ENCODE assay signal across 8 cellular contexts in the genomic region with DNA sequence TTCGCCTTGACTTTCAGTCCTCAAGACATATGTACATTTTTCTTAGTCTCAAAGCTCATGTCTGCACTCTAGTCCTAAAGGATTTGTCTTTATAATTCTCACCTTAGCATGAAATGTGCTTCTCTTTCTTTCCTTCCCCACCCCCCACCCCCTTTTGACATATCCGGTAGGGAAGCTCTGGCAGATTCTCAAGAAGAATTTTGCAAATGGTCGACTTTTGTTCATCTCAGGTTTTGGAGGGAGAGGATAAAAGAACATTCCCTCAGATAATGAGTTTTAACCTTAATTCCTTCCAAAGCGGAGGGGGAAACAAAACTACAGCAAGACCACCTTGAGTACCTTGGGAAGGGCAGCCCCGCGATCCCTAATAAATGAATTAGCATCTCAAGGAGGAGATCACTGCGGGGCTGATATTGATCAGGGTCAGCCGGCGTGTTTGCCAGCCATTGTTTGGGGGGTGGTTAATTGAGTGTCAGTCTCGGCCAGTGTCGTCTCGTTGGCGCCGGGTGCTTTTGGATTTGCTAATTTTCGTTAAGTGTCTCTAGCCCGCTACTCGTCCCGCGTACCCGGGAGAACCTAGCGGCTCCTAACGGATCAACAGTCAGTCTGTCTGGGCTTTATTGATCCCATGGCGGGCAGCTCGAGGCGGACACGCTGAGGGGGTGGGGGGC. TPM values are rescaled to one million over a fixed set of nuclear protein-coding genes. Genes with fewer than 3 reads are reported as not detected.
A peak's percentile ranks its signal among the peaks of the same experiment; 100 is the strongest.
DNase-seq lines count a peak whose midpoint lies in the region; ATAC-seq, FAIRE-seq and TF ChIP-seq lines count a peak whose summit lies in the region.

No MANE protein-coding gene starts in this region.

- no peaks in the 10 kb centered on the region for H3K4me1 ChIP-seq in ES-I3 (ENCODE audit: insufficient read depth, low read length)
- H3K4me1 ChIP-seq in GM12878 (ENCODE audit: control insufficient read depth, insufficient read depth, low read length) = no peaks in the 10 kb centered on the region; the same call in 1 of the 2 replicates

- H3K27ac ChIP-seq in GM12878 (ENCODE audit: control insufficient read depth, insufficient read depth) = no peak overlapping the region

- H3K4me3 Mint-ChIP-seq in stimulated activated effector memory CD8-positive, alpha-beta T cell treated with anti-CD3 and anti-CD28 coated beads, Interleukin-12 subunit alpha, Interleukin-12 subunit beta, amount 100 ng/mL, for 72 hours = peak overlapping the region; percentile 66

- FAIRE-seq in GM12878 (lab: Jason Lieb, UNC) (no peak), urothelium cell line (lab: Jason Lieb, UNC) (no peak)

- no TSS peak for BruUV-seq in GM12878 (replicated peaks; lab: Mats Ljungman, UMichigan)

- H3K4me1 Mint-ChIP-seq in stimulated activated effector memory CD8-positive, alpha-beta T cell treated with anti-CD3 and anti-CD28 coated beads, Interleukin-12 subunit alpha, Interleukin-12 subunit beta, amount 100 ng/mL, for 72 hours = peaks cover 23% of the 10 kb centered on the region

- POLR2A ChIA-PET in GM12878 (lab: Charles Lee) = interaction anchor here (0.6 kb wide), 1 partner anchor 27 kb away, joined by 8 read pairs; no protein-coding TSS in a partner anchor

- H3K9me3 ChIP-seq in ES-I3 (ENCODE audit: control insufficient read depth, insufficient read depth, low read length) = no peaks in the 10 kb centered on the region
- H3K9me3 ChIP-seq in GM12878 (replicated peaks; ENCODE audit: control insufficient read depth, insufficient read depth, low read length) = no peaks in the 10 kb centered on the region

- no peak for ATAC-seq in GM12878
- no peak for ATAC-seq in stimulated activated effector memory CD8-positive, alpha-beta T cell treated with anti-CD3 and anti-CD28 coated beads, Interleukin-12 subunit alpha, Interleukin-12 subunit beta, amount 100 ng/mL, for 72 hours
- ATAC-seq in HG03045 (IDR thresholded peaks at IDR 0.05; ENCODE audit: unreplicated experiment) = no peak

- no peaks in the 10 kb centered on the region for H3K36me3 ChIP-seq in ES-I3 (ENCODE audit: insufficient read depth, low read length)
- H3K36me3 ChIP-seq in GM12878 (ENCODE audit: control insufficient read depth in 2 of 2, insufficient read depth in 2 of 2, low read length in 1 of 2) = no peaks in the 10 kb centered on the region

- H2AFZ ChIP-seq in GM12878 (ENCODE audit: control insufficient read depth, low read depth, low read length) = no peak overlapping the region

- peaks cover 14 to 28% of the 10 kb centered on the region in 2 experiments for H3K27me3 ChIP-seq in GM12878 (replicated peaks in 1 of 2; ENCODE audit: control insufficient read depth in 2 of 2, insufficient read depth in 2 of 2, low read length in 1 of 2)

- H3K9ac ChIP-seq in ES-I3 (ENCODE audit: low read depth, low read length) = peak overlapping the region; percentile 74
- H3K9ac ChIP-seq in GM12878 (ENCODE audit: control insufficient read depth, insufficient read depth, low read length) = no peak overlapping the region

- H3K4me2 ChIP-seq in GM12878 (ENCODE audit: control insufficient read depth, insufficient read depth) = peak overlapping the region; percentile 55

- SMC1A ChIA-PET in GM12878 (lab: Charles Lee; ENCODE audit: uncharacterized antibody, unreplicated experiment) = interaction anchor here (0.6 kb wide), 1 partner anchor 78 kb away, joined by 3 read pairs; no protein-coding TSS in a partner anchor

- no peak for TF ChIP-seq CTCF in GM12878 (IDR thresholded peaks at IDR 0.05 in 2 of 3, conservative IDR thresholded peaks at IDR 0.05 in 1 of 3; ENCODE audit: control insufficient read depth in 2 of 3, extremely low read depth in 1 of 3, insufficient read depth in 1 of 3, low read depth in 3 of 3, low read length in 3 of 3)

- CTCF ChIA-PET in GM12878 (lab: Yijun Ruan, JAX) = interaction anchor here (1.3 kb wide), 1 partner anchor 12 kb away, joined by 5 read pairs; no protein-coding TSS in a partner anchor

- no peaks in the 10 kb centered on the region for H3K9me3 Mint-ChIP-seq in stimulated activated effector memory CD8-positive, alpha-beta T cell treated with anti-CD3 and anti-CD28 coated beads, Interleukin-12 subunit alpha, Interleukin-12 subunit beta, amount 100 ng/mL, for 72 hours

- TF ChIP-seq RAD21 in GM12878 (IDR thresholded peaks at IDR 0.05; ENCODE audit: insufficient read depth, low read depth, low read length) = no peak

- WGBS in GM12878 (ENCODE audit: insufficient coverage, insufficient replicate concordance, low lambda C conversion rate, missing lambda C conversion rate) = 3% methylated on average over 19 of the region's 26 CpGs

- DNase-seq in NAMALWA (ENCODE audit: low spot score) (peak; percentile 24), GM12878 (ENCODE audit: low read depth, low spot score) (no peak), islet precursor cell (peak; percentile 85), urothelium cell line (ENCODE audit: low spot score) (no peak), NCI-H2107 (lab: John Stamatoyannopoulos, UW) (no peak)
- peak in 1 of 2 donors; percentile 14 for DNase-seq in stimulated activated effector memory CD8-positive, alpha-beta T cell treated with anti-CD3 and anti-CD28 coated beads, Interleukin-12 subunit alpha, Interleukin-12 subunit beta, amount 100 ng/mL, for 72 hours (ENCODE audit: low spot score in 2 of 2)

- TF ChIP-seq POLR2A in GM12878 (IDR thresholded peaks at IDR 0.05; ENCODE audit: low read depth, low read length) = no peak

- intact Hi-C loops in GM12878 (cut with micrococcal nuclease; ENCODE audit: unreplicated experiment) = loop anchor here (5.0 kb wide), 1 partner anchor 316 kb away; no protein-coding TSS in a partner anchor

- H4K20me1 ChIP-seq in GM12878 (ENCODE audit: control insufficient read depth, insufficient read depth) = no peaks in the 10 kb centered on the region; the same call in 1 of the 2 replicates

- H3K27ac Mint-ChIP-seq in stimulated activated effector memory CD8-positive, alpha-beta T cell treated with anti-CD3 and anti-CD28 coated beads, Interleukin-12 subunit alpha, Interleukin-12 subunit beta, amount 100 ng/mL, for 72 hours = no peak overlapping the region

- no peak overlapping the region for H3K4me3 ChIP-seq in GM12878

- no peak for TF ChIP-seq EP300 in GM12878 (IDR thresholded peaks at IDR 0.05; ENCODE audit: borderline replicate concordance in 1 of 2, control insufficient read depth in 1 of 2, low read depth in 2 of 2, low read length in 2 of 2)

- H3K36me3 Mint-ChIP-seq in stimulated activated effector memory CD8-positive, alpha-beta T cell treated with anti-CD3 and anti-CD28 coated beads, Interleukin-12 subunit alpha, Interleukin-12 subunit beta, amount 100 ng/mL, for 72 hours = no peaks in the 10 kb centered on the region

- in situ Hi-C loops in GM12878 (cut with MboI) = no loop called here

- no peaks in the 10 kb centered on the region for H3K79me2 ChIP-seq in GM12878 (ENCODE audit: control insufficient read depth, insufficient read depth, low read length)

- RAD21 ChIA-PET in GM12878 (lab: Charles Lee; ENCODE audit: unreplicated experiment) = no interaction called here

TF ChIP-seq in GM12878, 131 proteins besides CTCF, POLR2A, EP300 and RAD21:
- TF ChIP-seq BMI1 (IDR thresholded peaks at IDR 0.05; ENCODE audit: borderline replicate concordance) = peak; percentile 39; the same call in 1 of the 2 replicates
- TF ChIP-seq, protein P1, sequence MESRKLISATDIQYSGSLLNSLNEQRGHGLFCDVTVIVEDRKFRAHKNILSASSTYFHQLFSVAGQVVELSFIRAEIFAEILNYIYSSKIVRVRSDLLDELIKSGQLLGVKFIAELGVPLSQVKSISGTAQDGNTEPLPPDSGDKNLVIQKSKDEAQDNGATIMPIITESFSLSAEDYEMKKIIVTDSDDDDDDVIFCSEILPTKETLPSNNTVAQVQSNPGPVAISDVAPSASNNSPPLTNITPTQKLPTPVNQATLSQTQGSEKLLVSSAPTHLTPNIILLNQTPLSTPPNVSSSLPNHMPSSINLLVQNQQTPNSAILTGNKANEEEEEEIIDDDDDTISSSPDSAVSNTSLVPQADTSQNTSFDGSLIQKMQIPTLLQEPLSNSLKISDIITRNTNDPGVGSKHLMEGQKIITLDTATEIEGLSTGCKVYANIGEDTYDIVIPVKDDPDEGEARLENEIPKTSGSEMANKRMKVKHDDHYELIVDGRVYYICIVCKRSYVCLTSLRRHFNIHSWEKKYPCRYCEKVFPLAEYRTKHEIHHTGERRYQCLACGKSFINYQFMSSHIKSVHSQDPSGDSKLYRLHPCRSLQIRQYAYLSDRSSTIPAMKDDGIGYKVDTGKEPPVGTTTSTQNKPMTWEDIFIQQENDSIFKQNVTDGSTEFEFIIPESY (IDR thresholded peaks at IDR 0.05) = no peak

RNA-seq across cellular contexts. Expression of a gene that starts 0.9 kb away (rescaled TPM):
- total RNA-seq in GM12878 (2013; cell fraction: nucleolus; rRNA removed) = not detected in 2 replicates
- not detected in 2 replicates for total RNA-seq in GM12878 (2014; rRNA removed)
- total RNA-seq in GM12878 (2014; rRNA removed; fragmentation: Illumina TruSeq; extraction: Trizol) = not detected in 2 replicates
- total RNA-seq in GM12878 (2021) = 0.13 and 0.18 TPM in 2 replicates
- polyA plus RNA-seq in GM12878 (2011; ENCODE audit: low read depth) = 0.17 TPM
- polyA plus RNA-seq in GM12878 (2011; rRNA removed) = 0.10 and 0.12 TPM in 2 replicates
- polyA plus RNA-seq in GM12878 (2011; cell fraction: cytosol; rRNA removed) = 0.07 and 0.18 TPM in 2 replicates
- 0.15 and 0.24 TPM in 2 replicates for polyA plus RNA-seq in GM12878 (2011; cell fraction: nucleus; rRNA removed)
- polyA plus RNA-seq in GM12878 (2012) = not detected in 2 replicates
- polyA plus RNA-seq in GM12878 (2014; fragmentation: Illumina TruSeq; extraction: Trizol) = 0.03 TPM in 1 of 2 replicates, not detected in the other
- not detected for polyA plus RNA-seq in GM12878 (2014; fragmentation: Nextera tagmentation; extraction: Ambion mirVana)
- 0.05 TPM in 1 of 2 replicates, not detected in the other for polyA plus RNA-seq in GM12878 (2014; rRNA removed)
- polyA plus RNA-seq in GM12878 (2016; fragmentation: Nextera tagmentation; extraction: Ambion mirVana) = under 1 TPM in 1 of 2 experiments, not detected in 1; 0.06 TPM
- 0.21 TPM in 1 of 2 replicates, not detected in the other for polyA minus RNA-seq in GM12878 (2011; rRNA and poly(A)+ RNA removed)
- not detected in 2 replicates for polyA minus RNA-seq in GM12878 (2011; cell fraction: cytosol; rRNA and poly(A)+ RNA removed)
- polyA minus RNA-seq in GM12878 (2011; cell fraction: nucleus; rRNA and poly(A)+ RNA removed) = not detected in 2 replicates

Comparison
In these comparisons a context has a peak if more than half of its experiments do, and no peak if none do; other contexts are left out.
1. DNase-seq: peak in NAMALWA (single experiment) and islet precursor cell (single experiment); none in GM12878 (single experiment), urothelium cell line (single experiment) and NCI-H2107 (single experiment).